ENCODE assay signal across 8 cellular contexts in genomic region chr1:145460048-145460447, GRCh38. TPM values are rescaled to one million over a fixed set of nuclear protein-coding genes. Genes with fewer than 3 reads are reported as not detected.
DNase-seq lines count a peak whose midpoint lies in the region; ATAC-seq and TF ChIP-seq lines count a peak whose summit lies in the region.
"Not testable (repeated sequence)": the region's sequence is repeated elsewhere in the genome, so short reads cannot be mapped to it uniquely, and the experiment has no call there.

No MANE protein-coding gene starts in this region.

- not testable (repeated sequence) for H3K4ac ChIP-seq in neuronal stem cell (ENCODE audit: low read length)

- not testable (repeated sequence) for H3K79me1 ChIP-seq in neuronal stem cell (ENCODE audit: low read depth, low read length)

- H4K20me1 ChIP-seq in GM23338 (replicated peaks; ENCODE audit: insufficient read depth) = not testable (repeated sequence)

- H3F3A ChIP-seq in GM23338 (replicated peaks; ENCODE audit: low read depth) = not testable (repeated sequence)

- H3K27me3 ChIP-seq in GM23338 (ENCODE audit: insufficient read depth) (peaks cover 40% of the 10 kb centered on the region), endodermal cell (ENCODE audit: control insufficient read depth, insufficient read depth, low read length, poor library complexity, severe bottlenecking) (peaks cover 16% of the 10 kb centered on the region), cardiac muscle cell (peaks cover 31% of the 10 kb centered on the region), neuronal stem cell (ENCODE audit: control insufficient read depth in 3 of 3, insufficient read depth in 3 of 3, low read depth in 1 of 3, low read length in 3 of 3) (peaks cover 0 to 12% (median 6%) of the 10 kb centered on the region in 3 experiments)
- not testable (repeated sequence) for H3K27me3 ChIP-seq in RWPE2 (ENCODE audit: insufficient read depth, poor library complexity, severe bottlenecking)

- H3K27me3 Mint-ChIP-seq in GM23338 (ENCODE audit: insufficient read depth, low read depth, poor library complexity) (peaks cover 22% of the 10 kb centered on the region), endodermal cell (ENCODE audit: insufficient read depth) (peaks cover 33% of the 10 kb centered on the region), type B pancreatic cell (peaks cover 40% of the 10 kb centered on the region)

- not testable (repeated sequence) for H3K9me2 ChIP-seq in GM23338 (ENCODE audit: insufficient read depth)

- not testable (repeated sequence) for H3K23ac ChIP-seq in neuronal stem cell (ENCODE audit: low read depth, low read length, poor library complexity)

- not testable (repeated sequence) for H2BK12ac ChIP-seq in neuronal stem cell (ENCODE audit: low read length)

- not testable (repeated sequence) for TF ChIP-seq CTCF in GM23338 (conservative IDR thresholded peaks at IDR 0.05; ENCODE audit: low read depth in 2 of 2); RWPE2 (IDR thresholded peaks at IDR 0.05; ENCODE audit: poor library complexity, severe bottlenecking); astrocyte of the spinal cord (IDR thresholded peaks at IDR 0.05; ENCODE audit: low read depth, low read length); endodermal cell (conservative IDR thresholded peaks at IDR 0.05); cardiac muscle cell (IDR thresholded peaks at IDR 0.05; ENCODE audit: low read depth, low read length); type B pancreatic cell (conservative IDR thresholded peaks at IDR 0.05)

- not testable (repeated sequence) for H2AK5ac ChIP-seq in neuronal stem cell (ENCODE audit: low read depth, low read length)

- not testable (repeated sequence) for H3K4me1 Mint-ChIP-seq in GM23338; endodermal cell; type B pancreatic cell (ENCODE audit: unreplicated experiment)

- H3K9me3 Mint-ChIP-seq in GM23338, endodermal cell, type B pancreatic cell: not testable (repeated sequence)

- ATAC-seq in GM23338 = not testable (repeated sequence)
- ATAC-seq in RWPE2 (ENCODE audit: low read depth) = peak; percentile 45

- WGBS in endodermal cell (ENCODE audit: insufficient coverage in 1 of 2, insufficient read length in 1 of 2), 2 experiments = 0% methylated on average over 10 of the region's 13 CpGs; no CpG with 5 or more reads in 1 of the 2 experiments
- WGBS in neuronal stem cell (ENCODE audit: extremely low coverage in 2 of 2, insufficient read length in 2 of 2, insufficient replicate concordance in 1 of 2), 2 donors = no CpG with 5 or more reads among the region's 13 CpGs

- not testable (repeated sequence) for H3K18ac ChIP-seq in neuronal stem cell (ENCODE audit: low read length)

- H4K91ac ChIP-seq in neuronal stem cell (ENCODE audit: low read depth, low read length, poor library complexity) = not testable (repeated sequence)

- not testable (repeated sequence) for H4K8ac ChIP-seq in neuronal stem cell (ENCODE audit: low read depth, low read length)

- in situ Hi-C loops in astrocyte of the spinal cord (cut with HindIII; ENCODE audit: low sequenced_read_pairs) = not testable (repeated sequence)

- H3K36me3 ChIP-seq in GM23338 (ENCODE audit: insufficient read depth); RWPE2 (ENCODE audit: low read depth); endodermal cell (ENCODE audit: control insufficient read depth, insufficient read depth, low read length); cardiac muscle cell; neuronal stem cell (replicated peaks in 1 of 2; ENCODE audit: control insufficient read depth in 2 of 2, insufficient read depth in 2 of 2, low read length in 2 of 2): not testable (repeated sequence)

- H3K14ac ChIP-seq in neuronal stem cell (ENCODE audit: low read length) = not testable (repeated sequence)

- not testable (repeated sequence) for H2BK15ac ChIP-seq in neuronal stem cell (ENCODE audit: low read length)

- H3K27ac Mint-ChIP-seq in GM23338, endodermal cell, type B pancreatic cell: not testable (repeated sequence)

- H2BK120ac ChIP-seq in neuronal stem cell (ENCODE audit: low read depth, low read length) = not testable (repeated sequence)

- H3K4me2 ChIP-seq in GM23338 (peak overlapping the region; percentile 74), neuronal stem cell (ENCODE audit: insufficient read depth, low read length, poor library complexity, severe bottlenecking) (peak overlapping the region; percentile 18)

- H3K4me3 Mint-ChIP-seq in GM23338 = peak overlapping the region; percentile 81
- peak overlapping the region; percentile 53 for H3K4me3 Mint-ChIP-seq in endodermal cell
- H3K4me3 Mint-ChIP-seq in type B pancreatic cell = peak overlapping the region; percentile 41

- not testable (repeated sequence) for H2BK5ac ChIP-seq in neuronal stem cell (ENCODE audit: low read length)

- not testable (repeated sequence) for DNase-seq in GM23338 (ENCODE audit: low spot score); RWPE2 (ENCODE audit: low spot score); astrocyte of the spinal cord (ENCODE audit: low read depth, low spot score); endodermal cell; cardiac muscle cell (ENCODE audit: low read depth in 1 of 2, low spot score in 1 of 2); neuronal stem cell (ENCODE audit: low spot score); type B pancreatic cell (ENCODE audit: extremely low spot score, unreplicated experiment)

- H3K4me3 ChIP-seq in GM23338 (peak overlapping the region; percentile 60), astrocyte of the spinal cord (ENCODE audit: low read depth, low read length) (peak overlapping the region; percentile 36), cardiac muscle cell (peak overlapping the region; percentile 8), iPS-18c (ENCODE audit: insufficient read depth, low read depth, low read length) (peak overlapping the region; percentile 20; the same call in 1 of the 2 replicates)
- H3K4me3 ChIP-seq in RWPE2 (ENCODE audit: severe bottlenecking); endodermal cell (ENCODE audit: low read length); neuronal stem cell (ENCODE audit: low read length in 2 of 2): not testable (repeated sequence)

- not testable (repeated sequence) for H3K4me1 ChIP-seq in GM23338 (ENCODE audit: insufficient read depth); RWPE2 (ENCODE audit: insufficient read depth, poor library complexity, severe bottlenecking); endodermal cell (ENCODE audit: control insufficient read depth, insufficient read depth, low read length); cardiac muscle cell (ENCODE audit: low read depth); neuronal stem cell (ENCODE audit: control insufficient read depth in 2 of 2, insufficient read depth in 1 of 2, low read depth in 1 of 2, low read length in 2 of 2)

- not testable (repeated sequence) for H3K36me3 Mint-ChIP-seq in GM23338 (ENCODE audit: low read depth); endodermal cell (ENCODE audit: low read depth); type B pancreatic cell

- not testable (repeated sequence) for H3K79me2 ChIP-seq in GM23338 (replicated peaks; ENCODE audit: insufficient read depth)

- not testable (repeated sequence) for H3K9me3 ChIP-seq in RWPE2 (ENCODE audit: severe bottlenecking); endodermal cell (ENCODE audit: control insufficient read depth, low read length); cardiac muscle cell (ENCODE audit: low read depth); iPS-18c (ENCODE audit: control insufficient read depth, insufficient read depth, low read length); neuronal stem cell (replicated peaks in 1 of 2; ENCODE audit: control insufficient read depth in 2 of 2, insufficient read depth in 1 of 2, low read depth in 1 of 2, low read length in 2 of 2)

- not testable (repeated sequence) for H2AFZ ChIP-seq in GM23338; neuronal stem cell (ENCODE audit: low read length)

- not testable (repeated sequence) for H3K9ac ChIP-seq in endodermal cell (ENCODE audit: extremely low read depth, low read length, poor library complexity, severe bottlenecking); neuronal stem cell (ENCODE audit: low read depth, low read length, poor library complexity)

- H3K27ac ChIP-seq in GM23338 (ENCODE audit: low read depth); RWPE2 (ENCODE audit: poor library complexity, severe bottlenecking); endodermal cell (ENCODE audit: low read depth, low read length); cardiac muscle cell; neuronal stem cell (replicated peaks; ENCODE audit: low read length): not testable (repeated sequence)

RNA-seq across cellular contexts. Expression of gene NBPF20, which starts 34.6 kb away (rescaled TPM):
- total RNA-seq in GM23338 (2014; rRNA removed; shearing (Covaris generic)) = 0.83 and 1.6 TPM in 2 replicates
- polyA plus RNA-seq in GM23338 (2016; fragmentation: Nextera tagmentation; extraction: Ambion mirVana) = 0.30 and 0.50 TPM in 2 replicates
- 1 to 10 TPM; 5.2 to 6.9 TPM for total RNA-seq in endodermal cell
- 0.93 TPM for polyA plus RNA-seq in endodermal cell (2013, experiment 1 of 2)
- 1.8 TPM for polyA plus RNA-seq in endodermal cell (2013, experiment 2 of 2)
- total RNA-seq in cardiac muscle cell = 1.3 and 2.4 TPM in 2 replicates
- 0.70 and 1.6 TPM in 2 replicates for polyA plus RNA-seq in cardiac muscle cell
- 0.43 TPM for polyA plus RNA-seq in neuronal stem cell (2013, experiment 1 of 2)
- polyA plus RNA-seq in neuronal stem cell (2013, experiment 2 of 2) = 0.50 TPM
- 2.0 and 4.3 TPM in 2 replicates for total RNA-seq in type B pancreatic cell (ENCODE audit: low replicate concordance)
